In the genomic region with DNA sequence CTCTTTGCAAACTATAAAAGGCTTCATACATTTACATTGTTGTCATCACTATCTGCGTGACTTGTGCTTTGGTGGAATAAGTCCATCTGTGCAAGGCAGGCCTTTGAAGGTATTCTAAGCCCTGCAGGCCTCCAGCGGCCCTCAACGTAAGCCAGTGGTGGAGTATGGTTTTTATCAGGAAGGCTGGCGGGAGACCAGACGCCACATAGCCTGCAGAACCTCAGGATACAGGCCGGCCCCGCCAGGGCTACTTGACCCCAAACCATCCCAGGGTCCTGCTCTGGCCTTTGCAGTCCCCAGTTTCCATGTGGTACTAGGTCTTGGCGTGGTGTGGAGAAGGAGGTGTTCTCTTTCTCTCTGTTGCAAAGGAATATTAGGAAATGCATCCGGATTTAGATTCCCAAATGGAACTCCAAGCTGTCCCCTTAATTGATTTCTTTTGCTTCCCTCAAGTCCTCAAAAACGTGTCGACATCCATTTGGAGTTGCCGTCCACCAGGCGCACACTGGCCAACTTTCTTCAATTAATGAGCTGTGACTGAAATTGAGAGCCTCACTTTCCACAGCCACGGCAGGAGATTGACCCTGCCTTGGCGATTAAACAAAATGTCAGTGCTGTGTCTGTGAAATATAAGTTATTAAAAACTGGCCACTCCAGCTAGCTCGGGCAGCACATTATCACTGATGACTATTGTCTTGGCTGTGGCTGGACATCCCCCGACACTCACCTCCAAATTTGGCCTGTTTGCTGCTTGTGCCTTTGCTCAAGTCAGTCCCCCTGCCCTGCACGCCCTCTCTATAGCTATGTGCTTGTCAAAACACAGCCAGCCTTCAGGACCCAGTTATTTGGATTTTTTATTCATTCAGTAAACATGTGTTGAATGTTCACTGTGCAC, we compare ENCODE assay signal across 18 cellular contexts.
A peak's percentile ranks its signal among the peaks of the same experiment; 100 is the strongest.
DNase-seq lines count a peak whose midpoint lies in the region; ATAC-seq and TF ChIP-seq lines count a peak whose summit lies in the region.
"Had no signal": no experiment of that assay in that cellular context is flagged by ENCODE, and none has a peak within 500 bp of the region (broad histone marks: within the 10 kb centered on the region; RNA-seq: fewer than 3 reads in every experiment).

No MANE protein-coding gene starts in this region.

- no peaks in the 10 kb centered on the region for H3K4me1 Mint-ChIP-seq in HFFc6 (ENCODE audit: low read depth)

- H3K4me1 ChIP-seq in cardiac muscle cell (ENCODE audit: low read depth) (peaks cover 5% of the 10 kb centered on the region), transverse colon (peaks cover 0 to 7% (median 0%) of the 10 kb centered on the region in 4 donors)
- H3K4me1 ChIP-seq: Caco-2 had no signal

- peaks cover 30% of the 10 kb centered on the region for H3K9me3 Mint-ChIP-seq in HFFc6

- H3K9me3 ChIP-seq in cardiac muscle cell (ENCODE audit: low read depth), result no peaks in the 10 kb centered on the region
- H3K9me3 ChIP-seq in transverse colon, result peaks cover 0 to 13% of the 10 kb centered on the region in 2 donors

- in situ Hi-C loops in transverse colon (cut with MboI; ENCODE audit: low pct_ligation_motif_present in 1 of 4, low pct_unique_long_range_greater_than_20kb in 1 of 4, low sequenced_read_pairs in 3 of 4), result no loop called here

- TF ChIP-seq POLR2A in transverse colon (IDR thresholded peaks at IDR 0.05), result no peak

- H3K36me3 Mint-ChIP-seq in HFFc6 (ENCODE audit: low read depth), result peaks cover 20% of the 10 kb centered on the region

- peak; percentile 58 for TF ChIP-seq EP300 in transverse colon (IDR thresholded peaks at IDR 0.05; ENCODE audit: low read depth)

- TF ChIP-seq CTCF in cardiac muscle cell (IDR thresholded peaks at IDR 0.05; ENCODE audit: low read depth, low read length) (no peak), fibroblast of the aortic adventitia (IDR thresholded peaks at IDR 0.05; ENCODE audit: insufficient read depth, low read length) (no peak), transverse colon (IDR thresholded peaks at IDR 0.05) (no peak), GM10266 (IDR thresholded peaks at IDR 0.05; ENCODE audit: control insufficient read depth, insufficient read depth, low read depth, missing control alignments) (no peak), HFFc6 (IDR thresholded peaks at IDR 0.05) (no peak)

- H3K27ac ChIP-seq in cardiac muscle cell (no peak overlapping the region), transverse colon (peak overlapping the region in 3 of 4 donors; percentile 41 to 63 (median 43))

- 67 to 79% methylated on average over 3 to 18 of the region's 18 CpGs for WGBS in transverse colon (ENCODE audit: low coverage in 1 of 2), 2 donors

- ATAC-seq in Right ventricle myocardium inferior, result no peak
- ATAC-seq in HG03045 (IDR thresholded peaks at IDR 0.05; ENCODE audit: unreplicated experiment), result no peak
- ATAC-seq: Panc1 had no signal

- no peak overlapping the region for H3K4me3 ChIP-seq in cardiac muscle cell
- no peak overlapping the region for H3K4me3 ChIP-seq in fibroblast of the aortic adventitia (ENCODE audit: low read depth, low read length)
- H3K4me3 ChIP-seq in transverse colon, result no peak overlapping the region

- H3K36me3 ChIP-seq in cardiac muscle cell, result no peaks in the 10 kb centered on the region
- H3K36me3 ChIP-seq in transverse colon, result no peaks in the 10 kb centered on the region

- no peak overlapping the region for H3K27ac Mint-ChIP-seq in HFFc6

- H3K27me3 ChIP-seq in cardiac muscle cell (peaks cover 4% of the 10 kb centered on the region), transverse colon (no peaks in the 10 kb centered on the region)

- intact Hi-C loops in Right ventricle myocardium inferior (cut with DNase I) (no loop called here), transverse colon (cut with DNase I; ENCODE audit: low total_unique reads) (no loop called here)

- peak; percentile 22 to 52 for DNase-seq in cardiac muscle cell (ENCODE audit: low read depth in 1 of 2, low spot score in 1 of 2)
- DNase-seq in Right ventricle myocardium inferior (ENCODE audit: missing footprints), result no peak
- DNase-seq in fibroblast of the aortic adventitia (ENCODE audit: low read depth), result peak; percentile 34
- peak; percentile 58 for DNase-seq in mucosa of gallbladder (ENCODE audit: low spot score)
- peak; percentile 24 for DNase-seq in transverse colon
- no peak for DNase-seq in GM10266 (ENCODE audit: extremely low spot score)
- DNase-seq in HFFc6, result no peak
- DNase-seq: 8988T, C1 segment of cervical spinal cord, Caco-2, Karpas-422, MM.1S, NCI-H1105, NCI-H187, NCI-H446, NCI-H774 had no signal

- H3K4me3 Mint-ChIP-seq in HFFc6, result no peak overlapping the region

- peaks cover 40% of the 10 kb centered on the region for H3K27me3 Mint-ChIP-seq in HFFc6 (ENCODE audit: insufficient read depth)

Comparison
In these comparisons a context has a peak if more than half of its experiments do, and no peak if none do; other contexts are left out.
1. DNase-seq: peak in cardiac muscle cell (2 of 2), fibroblast of the aortic adventitia (single experiment), mucosa of gallbladder (single experiment) and transverse colon (single experiment); none in Right ventricle myocardium inferior (single experiment), GM10266 (single experiment) and HFFc6 (single experiment).